34 cellular contexts compared by ENCODE assay signal in genomic region chr13:79688741-79689140, GRCh38.
"Had no signal": no experiment of that assay in that cellular context is flagged by ENCODE, and none has a peak within 500 bp of the region (broad histone marks: within the 10 kb centered on the region; RNA-seq: fewer than 3 reads in every experiment).

No MANE protein-coding gene starts in this region.

- H3K27me3 ChIP-seq: MG63 had no signal

- H3K36me3 ChIP-seq: MG63 had no signal

- H3K9me3 ChIP-seq: MG63 had no signal

- H3K4me3 ChIP-seq: MG63 had no signal

- H3K27ac ChIP-seq: KMS-11 had no signal

- DNase-seq: Karpas-422, Kasumi-1, MG63, MM.1S, MV-4-11, NCI-H1048, NCI-H1092, NCI-H1092 treated with DMSO at 0.1 percent for 48 hours, NCI-H1105, NCI-H1105 treated with DMSO at 0.1 percent for 48 hours, NCI-H1417, NCI-H1417 treated with DMSO at 0.1 percent for 48 hours, NCI-H1436, NCI-H1436 treated with DMSO at 0.1 percent for 48 hours, NCI-H146, NCI-H1694, NCI-H1694 treated with DMSO at 0.1 percent for 48 hours, NCI-H187, NCI-H187 treated with DMSO at 0.1 percent for 48 hours, NCI-H1930, NCI-H2029, NCI-H2029 treated with DMSO at 0.1 percent for 48 hours, NCI-H2081, NCI-H2081 treated with DMSO at 0.1 percent for 48 hours, NCI-H2107, NCI-H2171, NCI-H2171 treated with DMSO at 0.1 percent for 48 hours, NCI-H2227 treated with DMSO at 0.1 percent for 48 hours, NCI-H226, NCI-H345, NCI-H446, NCI-H446 treated with DMSO at 0.1 percent for 48 hours, NCI-H510A had no signal
